Comparison of ENCODE assay signal across 18 cellular contexts in the genomic region with DNA sequence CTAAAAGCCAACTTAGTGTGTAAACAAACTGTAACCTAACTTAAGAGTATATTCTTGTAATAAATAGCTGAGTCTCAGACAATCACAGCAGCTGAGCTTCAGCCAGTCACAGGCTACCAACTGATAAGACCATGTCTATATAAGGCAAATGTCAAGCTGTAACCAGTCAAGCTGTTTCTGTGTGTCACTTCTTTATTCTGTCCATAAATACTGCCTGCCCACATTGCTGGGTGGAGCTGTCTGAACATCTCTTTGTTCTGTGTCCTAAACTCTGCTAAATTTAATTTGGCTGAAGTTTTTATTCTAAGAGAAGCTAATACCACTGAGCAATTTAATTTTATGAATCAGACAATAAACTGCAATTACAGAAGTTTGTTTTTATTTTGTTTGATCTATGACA.
A peak's percentile ranks its signal among the peaks of the same experiment; 100 is the strongest.
DNase-seq lines count a peak whose midpoint lies in the region; ATAC-seq lines count a peak whose summit lies in the region.
"Had no signal": no experiment of that assay in that cellular context is flagged by ENCODE, and none has a peak within 500 bp of the region (broad histone marks: within the 10 kb centered on the region; RNA-seq: fewer than 3 reads in every experiment).

No MANE protein-coding gene starts in this region.

- DNase-seq in A172 (ENCODE audit: low spot score) (peak; percentile 60), M059J (ENCODE audit: low read depth) (peak; percentile 20), SK-N-DZ (ENCODE audit: low spot score) (peak; percentile 65), left kidney (ENCODE audit: low read depth, low spot score) (peak; percentile 58), amniotic stem cell (lab: John Stamatoyannopoulos, UW) (no peak), islet precursor cell (no peak)
- no peak for DNase-seq in stimulated activated naive CD4-positive, alpha-beta T cell treated with Interleukin-2 at 50 U/mL for 16 hours (lab: John Stamatoyannopoulos, UW)
- DNase-seq: C1 segment of cervical spinal cord, GDM1, IMR-90, Karpas-422, NCI-H1930, NCI-H510A, SW 1271 had no signal

- no peak for ATAC-seq in HG03354 (IDR thresholded peaks at IDR 0.05; ENCODE audit: poor library complexity, severe bottlenecking, unreplicated experiment)
- ATAC-seq: A549, GM12878, GM23338 had no signal

Comparison
In these comparisons a context has a peak if more than half of its experiments do, and no peak if none do; other contexts are left out.
1. DNase-seq: peak in A172 (single experiment), M059J (single experiment), SK-N-DZ (single experiment) and left kidney (single experiment); none in amniotic stem cell (single experiment), islet precursor cell (single experiment) and stimulated activated naive CD4-positive, alpha-beta T cell treated with Interleukin-2 at 50 U/mL for 16 hours (single experiment).